In the genomic region with DNA sequence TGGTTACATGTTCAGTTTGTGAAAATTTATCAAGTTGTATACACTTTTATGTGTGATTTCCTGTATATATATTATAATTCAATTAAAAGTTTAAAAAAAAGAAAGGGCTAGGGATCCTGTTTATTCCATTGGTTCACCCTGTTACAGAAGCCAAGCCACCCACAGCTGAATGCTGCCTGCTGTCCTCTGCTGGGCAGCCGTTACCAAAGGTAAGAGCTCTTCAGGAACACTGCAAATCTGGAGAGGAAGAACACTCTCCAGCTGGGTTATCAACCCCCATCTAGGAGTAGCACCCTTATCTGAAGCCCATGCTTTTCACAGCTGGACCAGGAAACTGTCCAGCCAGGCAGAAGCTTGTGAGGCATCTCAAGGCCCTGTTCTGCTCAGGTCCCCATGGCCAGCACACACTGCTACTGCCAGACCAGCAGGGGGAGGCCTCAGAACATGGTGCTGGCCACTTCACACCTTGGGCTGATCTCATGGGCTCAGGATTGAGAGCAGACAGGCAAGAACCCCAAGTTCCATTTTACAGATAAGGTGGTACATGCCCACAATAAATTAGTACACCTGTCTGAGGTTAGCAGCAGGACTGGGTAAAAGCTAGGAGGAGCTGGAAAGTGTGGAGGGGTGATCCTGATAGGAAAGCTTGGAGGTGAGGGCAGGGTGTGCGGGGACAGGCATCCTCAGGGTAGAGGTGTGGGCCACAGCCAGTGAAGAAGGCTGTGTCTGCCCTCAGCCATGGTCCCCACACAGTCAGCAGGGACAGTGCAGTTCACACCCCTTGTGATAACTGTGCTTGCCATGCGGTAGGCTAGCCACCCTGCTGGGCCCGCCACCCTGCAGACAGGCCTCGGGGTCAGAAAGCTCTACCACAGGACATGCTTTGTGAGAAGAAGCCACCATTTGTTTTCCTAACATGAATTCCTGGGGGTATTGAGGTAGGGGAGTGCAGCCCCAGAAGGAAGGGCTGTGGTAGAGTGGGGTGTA, we compare ENCODE assay signal across 8 cellular contexts. TPM values are rescaled to one million over a fixed set of nuclear protein-coding genes. Genes with fewer than 3 reads are reported as not detected.
A peak's percentile ranks its signal among the peaks of the same experiment; 100 is the strongest.
DNase-seq lines count a peak whose midpoint lies in the region; ATAC-seq and TF ChIP-seq lines count a peak whose summit lies in the region.

No MANE protein-coding gene starts in this region.

- DNase-seq in NCI-H1105 treated with DMSO at 0.1 percent for 48 hours (lab: John Stamatoyannopoulos, UW): peak; percentile 52
- no peak for DNase-seq in NCI-H1105 (lab: John Stamatoyannopoulos, UW)
- peak; percentile 17 for DNase-seq in NCI-H146 treated with DMSO at 0.1 percent for 48 hours (lab: John Stamatoyannopoulos, UW; ENCODE audit: unreplicated experiment)
- DNase-seq in activated CD4-positive, CD25-positive, alpha-beta regulatory T cell treated with anti-CD3 and anti-CD28 coated beads, Interleukin-2, amount 50 U/mL, for 72 hours: peak; percentile 36
- DNase-seq in dermis microvascular lymphatic vessel endothelial cell (ENCODE audit: low read depth in 2 of 2): peak; percentile 61 to 82
- DNase-seq in mucosa of descending colon: peak in 2 of 3 donors; percentile 61 to 65
- DNase-seq in type B pancreatic cell (ENCODE audit: extremely low spot score, unreplicated experiment): no peak
- no peak for DNase-seq in cerebellar nuclear complex (lab: John Stamatoyannopoulos, UW)

- H3K27me3 Mint-ChIP-seq in type B pancreatic cell: no peaks in the 10 kb centered on the region

- no peaks in the 10 kb centered on the region for H3K9me3 Mint-ChIP-seq in type B pancreatic cell

- no peak overlapping the region for H3K4me3 ChIP-seq in mucosa of descending colon

- H3K4me1 Mint-ChIP-seq in type B pancreatic cell (ENCODE audit: unreplicated experiment): peaks cover 6% of the 10 kb centered on the region

- no peaks in the 10 kb centered on the region for H3K36me3 ChIP-seq in mucosa of descending colon (ENCODE audit: low read depth)

- H3K9me3 ChIP-seq in mucosa of descending colon: no peaks in the 10 kb centered on the region

- peaks cover 22% of the 10 kb centered on the region for H3K36me3 Mint-ChIP-seq in type B pancreatic cell

- intact Hi-C loops in mucosa of descending colon (cut with DNase I, micrococcal nuclease): no loop called here

- peak overlapping the region; percentile 69 for H3K27ac Mint-ChIP-seq in type B pancreatic cell

- TF ChIP-seq CTCF in mucosa of descending colon (IDR thresholded peaks at IDR 0.05) (peak; percentile 30), type B pancreatic cell (conservative IDR thresholded peaks at IDR 0.05) (peak; percentile 76)

- H3K4me1 ChIP-seq in mucosa of descending colon (ENCODE audit: low read depth): no peaks in the 10 kb centered on the region

- peak; percentile 83 for ATAC-seq in mucosa of descending colon

- H3K4me3 Mint-ChIP-seq in type B pancreatic cell: no peak overlapping the region

RNA-seq across cellular contexts. Expression of gene SREBF1, which starts 54.3 kb away (rescaled TPM):
- total RNA-seq in dermis microvascular lymphatic vessel endothelial cell (39.7 and 48.2 TPM in 2 replicates), mucosa of descending colon (100 to 1,000 TPM; 161 to 179 (median 170) TPM), type B pancreatic cell (ENCODE audit: low replicate concordance) (81.2 and 97.0 TPM in 2 replicates)

Comparison
In these comparisons a context has a peak if more than half of its experiments do, and no peak if none do; other contexts are left out.
1. DNase-seq: peak in NCI-H1105 treated with DMSO at 0.1 percent for 48 hours (single experiment), NCI-H146 treated with DMSO at 0.1 percent for 48 hours (single experiment), activated CD4-positive, CD25-positive, alpha-beta regulatory T cell treated with anti-CD3 and anti-CD28 coated beads, Interleukin-2, amount 50 U/mL, for 72 hours (single experiment), dermis microvascular lymphatic vessel endothelial cell (2 of 2) and mucosa of descending colon (2 of 3); none in NCI-H1105 (single experiment), type B pancreatic cell (single experiment) and cerebellar nuclear complex (0 of 2).